1 cellular context compared by ENCODE assay signal in genomic region chr11:119030329-119031047, GRCh38.
TF ChIP-seq lines count a peak whose summit lies in the region.

SLC37A4 (minus strand) TSS chr11:119030877.

TF ChIP-seq in HEK293, 187 proteins besides CTCF, POLR2A, EP300 and RAD21 (continued from another document and continues in another):
- TF ChIP-seq ZNF398 (tag by site-specific recombination; IDR thresholded peaks at IDR 0.05) (peak; percentile 55), KLF10 (tag by site-specific recombination; IDR thresholded peaks at IDR 0.05) (no peak), GLIS1 (tag by site-specific recombination; IDR thresholded peaks at IDR 0.05) (0 out of 2 replicates have a peak, but pooled peaks have one; percentile 35), ZNF48 (tag by site-specific recombination; IDR thresholded peaks at IDR 0.05) (no peak), PRDM10 (tag by site-specific recombination; IDR thresholded peaks at IDR 0.05) (0 out of 2 replicates have a peak, but pooled peaks have one; percentile 19), ZNF548 (tag by site-specific recombination; IDR thresholded peaks at IDR 0.05) (no peak), TCF7L2 (IDR thresholded peaks at IDR 0.05; ENCODE audit: borderline replicate concordance, low read depth, low read length) (no peak), YY1 (tag by site-specific recombination; IDR thresholded peaks at IDR 0.05) (no peak), ZNF513 (tag by site-specific recombination; IDR thresholded peaks at IDR 0.05) (no peak), ZNF473 (tag by site-specific recombination; IDR thresholded peaks at IDR 0.05) (no peak), ZNF530 (tag by site-specific recombination; IDR thresholded peaks at IDR 0.05; ENCODE audit: low read depth) (no peak), AEBP2 (tag by site-specific recombination; IDR thresholded peaks at IDR 0.05; ENCODE audit: borderline replicate concordance) (no peak), ZNF202 (tag by site-specific recombination; IDR thresholded peaks at IDR 0.05; ENCODE audit: borderline replicate concordance) (no peak), HOXA7 (CRISPR knock-in tag; IDR thresholded peaks at IDR 0.05; ENCODE audit: borderline replicate concordance) (no peak), ZNF510 (tag by site-specific recombination; IDR thresholded peaks at IDR 0.05; ENCODE audit: insufficient replicate concordance) (no peak), ZNF658 (tag by site-specific recombination; IDR thresholded peaks at IDR 0.05) (no peak), ZNF302 (tag by site-specific recombination; IDR thresholded peaks at IDR 0.05; ENCODE audit: low read depth) (no peak), ZNF211 (tag by site-specific recombination; IDR thresholded peaks at IDR 0.05; ENCODE audit: low read depth) (no peak), FEZF1 (tag by site-specific recombination; IDR thresholded peaks at IDR 0.05) (no peak; the same call in 1 of the 2 replicates), MZF1 (tag by site-specific recombination; IDR thresholded peaks at IDR 0.05; ENCODE audit: borderline replicate concordance) (no peak), HOXC10 (CRISPR knock-in tag; IDR thresholded peaks at IDR 0.05) (no peak), ZNF148 (tag by site-specific recombination; IDR thresholded peaks at IDR 0.05; ENCODE audit: borderline replicate concordance) (no peak), ZNF837 (tag by site-specific recombination; IDR thresholded peaks at IDR 0.05) (no peak), SCRT1 (tag by site-specific recombination; IDR thresholded peaks at IDR 0.05; ENCODE audit: borderline replicate concordance) (no peak), ZNF24 (tag by site-specific recombination; IDR thresholded peaks at IDR 0.05) (no peak), ZNF350 (tag by site-specific recombination; IDR thresholded peaks at IDR 0.05) (no peak), ZNF830 (tag by site-specific recombination; IDR thresholded peaks at IDR 0.05; ENCODE audit: low read depth) (no peak), ZNF423 (tag by site-specific recombination; IDR thresholded peaks at IDR 0.05) (0 out of 2 replicates have a peak, but pooled peaks have one; percentile 65)
- TF ChIP-seq, protein P1, sequence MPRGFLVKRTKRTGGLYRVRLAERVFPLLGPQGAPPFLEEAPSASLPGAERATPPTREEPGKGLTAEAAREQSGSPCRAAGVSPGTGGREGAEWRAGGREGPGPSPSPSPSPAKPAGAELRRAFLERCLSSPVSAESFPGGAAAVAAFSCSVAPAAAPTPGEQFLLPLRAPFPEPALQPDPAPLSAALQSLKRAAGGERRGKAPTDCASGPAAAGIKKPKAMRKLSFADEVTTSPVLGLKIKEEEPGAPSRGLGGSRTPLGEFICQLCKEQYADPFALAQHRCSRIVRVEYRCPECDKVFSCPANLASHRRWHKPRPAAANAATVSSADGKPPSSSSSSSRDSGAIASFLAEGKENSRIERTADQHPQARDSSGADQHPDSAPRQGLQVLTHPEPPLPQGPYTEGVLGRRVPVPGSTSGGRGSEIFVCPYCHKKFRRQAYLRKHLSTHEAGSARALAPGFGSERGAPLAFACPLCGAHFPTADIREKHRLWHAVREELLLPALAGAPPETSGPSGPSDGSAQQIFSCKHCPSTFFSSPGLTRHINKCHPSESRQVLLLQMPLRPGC (tag by site-specific recombination; IDR thresholded peaks at IDR 0.05) = no peak
- TF ChIP-seq, protein P2, sequence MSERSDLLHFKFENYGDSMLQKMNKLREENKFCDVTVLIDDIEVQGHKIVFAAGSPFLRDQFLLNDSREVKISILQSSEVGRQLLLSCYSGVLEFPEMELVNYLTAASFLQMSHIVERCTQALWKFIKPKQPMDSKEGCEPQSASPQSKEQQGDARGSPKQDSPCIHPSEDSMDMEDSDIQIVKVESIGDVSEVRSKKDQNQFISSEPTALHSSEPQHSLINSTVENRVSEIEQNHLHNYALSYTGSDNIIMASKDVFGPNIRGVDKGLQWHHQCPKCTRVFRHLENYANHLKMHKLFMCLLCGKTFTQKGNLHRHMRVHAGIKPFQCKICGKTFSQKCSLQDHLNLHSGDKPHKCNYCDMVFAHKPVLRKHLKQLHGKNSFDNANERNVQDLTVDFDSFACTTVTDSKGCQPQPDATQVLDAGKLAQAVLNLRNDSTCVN (tag by site-specific recombination; optimal IDR thresholded peaks at IDR 0.05) = peak; percentile 72
- TF ChIP-seq, protein P3, sequence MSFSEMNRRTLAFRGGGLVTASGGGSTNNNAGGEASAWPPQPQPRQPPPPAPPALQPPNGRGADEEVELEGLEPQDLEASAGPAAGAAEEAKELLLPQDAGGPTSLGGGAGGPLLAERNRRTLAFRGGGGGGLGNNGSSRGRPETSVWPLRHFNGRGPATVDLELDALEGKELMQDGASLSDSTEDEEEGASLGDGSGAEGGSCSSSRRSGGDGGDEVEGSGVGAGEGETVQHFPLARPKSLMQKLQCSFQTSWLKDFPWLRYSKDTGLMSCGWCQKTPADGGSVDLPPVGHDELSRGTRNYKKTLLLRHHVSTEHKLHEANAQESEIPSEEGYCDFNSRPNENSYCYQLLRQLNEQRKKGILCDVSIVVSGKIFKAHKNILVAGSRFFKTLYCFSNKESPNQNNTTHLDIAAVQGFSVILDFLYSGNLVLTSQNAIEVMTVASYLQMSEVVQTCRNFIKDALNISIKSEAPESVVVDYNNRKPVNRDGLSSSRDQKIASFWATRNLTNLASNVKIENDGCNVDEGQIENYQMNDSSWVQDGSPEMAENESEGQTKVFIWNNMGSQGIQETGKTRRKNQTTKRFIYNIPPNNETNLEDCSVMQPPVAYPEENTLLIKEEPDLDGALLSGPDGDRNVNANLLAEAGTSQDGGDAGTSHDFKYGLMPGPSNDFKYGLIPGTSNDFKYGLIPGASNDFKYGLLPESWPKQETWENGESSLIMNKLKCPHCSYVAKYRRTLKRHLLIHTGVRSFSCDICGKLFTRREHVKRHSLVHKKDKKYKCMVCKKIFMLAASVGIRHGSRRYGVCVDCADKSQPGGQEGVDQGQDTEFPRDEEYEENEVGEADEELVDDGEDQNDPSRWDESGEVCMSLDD (tag by site-specific recombination; IDR thresholded peaks at IDR 0.05) = peak; percentile 91
- TF ChIP-seq, protein P4, sequence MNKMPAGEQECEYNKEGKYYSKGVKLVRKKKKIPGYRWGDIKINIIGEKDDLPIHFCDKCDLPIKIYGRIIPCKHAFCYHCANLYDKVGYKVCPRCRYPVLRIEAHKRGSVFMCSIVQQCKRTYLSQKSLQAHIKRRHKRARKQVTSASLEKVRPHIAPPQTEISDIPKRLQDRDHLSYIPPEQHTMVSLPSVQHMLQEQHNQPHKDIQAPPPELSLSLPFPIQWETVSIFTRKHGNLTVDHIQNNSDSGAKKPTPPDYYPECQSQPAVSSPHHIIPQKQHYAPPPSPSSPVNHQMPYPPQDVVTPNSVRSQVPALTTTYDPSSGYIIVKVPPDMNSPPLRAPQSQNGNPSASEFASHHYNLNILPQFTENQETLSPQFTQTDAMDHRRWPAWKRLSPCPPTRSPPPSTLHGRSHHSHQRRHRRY (tag by site-specific recombination; IDR thresholded peaks at IDR 0.05) = no peak
